Comparison of ENCODE assay signal across 23 cellular contexts in genomic region chr18:48643262-48643661, GRCh38.
"Had no signal": no experiment of that assay in that cellular context is flagged by ENCODE, and none has a peak within 500 bp of the region (broad histone marks: within the 10 kb centered on the region; RNA-seq: fewer than 3 reads in every experiment).

No MANE protein-coding gene starts in this region.

- H3K4me3 Mint-ChIP-seq: activated CD4-positive, alpha-beta T cell treated with anti-CD3 and anti-CD28 coated beads for 36 hours; activated T-cell treated with anti-CD3 and anti-CD28 coated beads, Interleukin-2, amount 50 U/mL, for 72 hours; naive B cell; neural crest cell; T-helper 2 cell treated with Interferon-gamma antibody and Interleukin-4, amounts not matched to agents 5 μg/mL and 100 μg/mL, for 36 hours had no signal

- H3K27me3 Mint-ChIP-seq: naive B cell had no signal

- DNase-seq: activated CD4-positive, alpha-beta T cell treated with anti-CD3 and anti-CD28 coated beads for 36 hours; activated CD4-positive, alpha-beta T cell treated with anti-CD3 and anti-CD28 coated beads, Interleukin-2, amount 50 U/mL, for 4 hours; activated CD4-positive, CD25-positive, alpha-beta regulatory T cell; activated naive CD4-positive, alpha-beta T cell; activated T-cell treated with anti-CD3 and anti-CD28 coated beads for 4 hours; activated T-cell treated with anti-CD3 and anti-CD28 coated beads, Interleukin-2, amount 50 U/mL, for 72 hours; cerebellar nuclear complex; dorsolateral prefrontal cortex; effector memory CD4-positive, alpha-beta T cell; islet precursor cell; left ventricle myocardium inferior; naive B cell; nucleus accumbens; right cardiac atrium; stimulated activated CD4-positive, alpha-beta T cell treated with anti-CD3 and anti-CD28 coated beads, Interleukin-2, amount 100 ng/mL, for 48 hours; stimulated activated naive CD4-positive, alpha-beta T cell treated with Interleukin-2 at 50 U/mL for 16 hours; T-helper 1 cell had no signal

- ATAC-seq: activated CD4-positive, alpha-beta T cell treated with anti-CD3 and anti-CD28 coated beads for 36 hours; activated naive CD4-positive, alpha-beta T cell treated with anti-CD3 and anti-CD28 coated beads, Interleukin-2, amount 50 U/mL, for 72 hours; activated T-cell treated with anti-CD3 and anti-CD28 coated beads, Interleukin-2, amount 50 U/mL, for 72 hours; right cardiac atrium had no signal

- H3K27ac Mint-ChIP-seq: activated CD4-positive, alpha-beta T cell treated with anti-CD3 and anti-CD28 coated beads for 36 hours; activated naive CD4-positive, alpha-beta T cell treated with anti-CD3 and anti-CD28 coated beads, Interleukin-2, amount 50 U/mL, for 72 hours; activated T-cell treated with anti-CD3 and anti-CD28 coated beads, Interleukin-2, amount 50 U/mL, for 72 hours; naive B cell; T-helper 2 cell treated with Interferon-gamma antibody and Interleukin-4, amounts not matched to agents 5 μg/mL and 100 μg/mL, for 36 hours had no signal

- H3K9me3 ChIP-seq: left ventricle myocardium inferior, tibial nerve had no signal

- H3K4me1 Mint-ChIP-seq: activated CD4-positive, alpha-beta T cell treated with anti-CD3 and anti-CD28 coated beads for 36 hours; naive B cell had no signal

- H3K27ac ChIP-seq: coronary artery, dorsolateral prefrontal cortex, left ventricle myocardium inferior, parathyroid adenoma, tibial nerve had no signal

- H3K27me3 ChIP-seq: dorsolateral prefrontal cortex, tibial nerve had no signal
